ENCODE assay signal across 8 cellular contexts in genomic region chr15:58070801-58071418, GRCh38. TPM values are rescaled to one million over a fixed set of nuclear protein-coding genes. Genes with fewer than 3 reads are reported as not detected.
A peak's percentile ranks its signal among the peaks of the same experiment; 100 is the strongest.
DNase-seq lines count a peak whose midpoint lies in the region; ATAC-seq, FAIRE-seq and TF ChIP-seq lines count a peak whose summit lies in the region.

No MANE protein-coding gene starts in this region.

- ATAC-seq in left cardiac atrium (no peak), HG02623 (IDR thresholded peaks at IDR 0.05; ENCODE audit: unreplicated experiment) (no peak)

- no peaks in the 10 kb centered on the region for H3K9me3 Mint-ChIP-seq in activated naive CD8-positive, alpha-beta T cell treated with anti-CD3 and anti-CD28 coated beads for 36 hours

- peak; percentile 53 for DNase-seq in AG20443 (ENCODE audit: low spot score)
- DNase-seq in GM12892 (ENCODE audit: insufficient read length): no peak
- DNase-seq in NCI-H748 (lab: John Stamatoyannopoulos, UW; ENCODE audit: unreplicated experiment): peak; percentile 48
- DNase-seq in activated naive CD8-positive, alpha-beta T cell treated with anti-CD3 and anti-CD28 coated beads for 36 hours: peak; percentile 33
- peak; percentile 59 for DNase-seq in left cardiac atrium
- DNase-seq in putamen (ENCODE audit: low spot score): peak; percentile 20
- no peak for DNase-seq in HuH-7 (ENCODE audit: low spot score)

- no peak overlapping the region for H3K4me3 Mint-ChIP-seq in activated naive CD8-positive, alpha-beta T cell treated with anti-CD3 and anti-CD28 coated beads for 36 hours

- H3K4me1 Mint-ChIP-seq in activated naive CD8-positive, alpha-beta T cell treated with anti-CD3 and anti-CD28 coated beads for 36 hours: peaks cover 2% of the 10 kb centered on the region

- H3K27me3 Mint-ChIP-seq in activated naive CD8-positive, alpha-beta T cell treated with anti-CD3 and anti-CD28 coated beads for 36 hours: peaks cover 39% of the 10 kb centered on the region

- FAIRE-seq in GM12892 (lab: Jason Lieb, UNC): peak; percentile 48

- intact Hi-C loops in left cardiac atrium (cut with DNase I): loop anchor here in 1 of 2 donors (2.0 to 5.0 kb wide), 3 partner anchors 206 to 339 kb away; no protein-coding TSS in a partner anchor

- no peak overlapping the region for H3K27ac Mint-ChIP-seq in activated naive CD8-positive, alpha-beta T cell treated with anti-CD3 and anti-CD28 coated beads for 36 hours

- no peak for TF ChIP-seq POLR2A in GM12892 (IDR thresholded peaks at IDR 0.05; ENCODE audit: low read depth, low read length)

- no peaks in the 10 kb centered on the region for H3K36me3 Mint-ChIP-seq in activated naive CD8-positive, alpha-beta T cell treated with anti-CD3 and anti-CD28 coated beads for 36 hours

RNA-seq across cellular contexts. Expression of gene ALDH1A2, which starts 5.4 kb away (rescaled TPM):
- 0.38 TPM for polyA plus RNA-seq in GM12892 (2012; ENCODE audit: missing spikeins)
- under 1 TPM; 0.35 to 0.90 TPM for total RNA-seq in activated naive CD8-positive, alpha-beta T cell treated with anti-CD3 and anti-CD28 coated beads for 36 hours
- total RNA-seq in left cardiac atrium: 10 to 100 TPM; 24.4 TPM

Comparison
In these comparisons a context has a peak if more than half of its experiments do, and no peak if none do; other contexts are left out.
1. DNase-seq: peak in AG20443 (single experiment), NCI-H748 (single experiment), activated naive CD8-positive, alpha-beta T cell treated with anti-CD3 and anti-CD28 coated beads for 36 hours (single experiment), left cardiac atrium (single experiment) and putamen (single experiment); none in GM12892 (single experiment) and HuH-7 (single experiment).
2. RNA of gene ALDH1A2, which starts 5.4 kb away (total RNA-seq): 24.4 TPM in left cardiac atrium; 0.35 to 0.90 TPM in activated naive CD8-positive, alpha-beta T cell treated with anti-CD3 and anti-CD28 coated beads for 36 hours; every median in the first group is over 10 times any median in the second.